In genomic region chr3:38397320-38397719, GRCh38 we compare ENCODE assay signal across 1 cellular context.
TF ChIP-seq lines count a peak whose summit lies in the region.

No MANE protein-coding gene starts in this region.

TF ChIP-seq in HepG2, 621 proteins besides CTCF, POLR2A, EP300 and RAD21 (continued from another document and continues in another):
- TF ChIP-seq LRRFIP1 (CRISPR knock-in tag; conservative IDR thresholded peaks at IDR 0.05) (no peak), TGIF2 (CRISPR knock-in tag; IDR thresholded peaks at IDR 0.05) (no peak; the same call in 1 of the 2 replicates), MNT (IDR thresholded peaks at IDR 0.05) (peak; percentile 26), CEBPB (IDR thresholded peaks at IDR 0.05; ENCODE audit: borderline replicate concordance, low read depth, low read length) (no peak), HMG20B (CRISPR knock-in tag; conservative IDR thresholded peaks at IDR 0.05) (no peak), ZNF782 (CRISPR knock-in tag; IDR thresholded peaks at IDR 0.05; ENCODE audit: borderline replicate concordance) (no peak), ZFY (CRISPR knock-in tag; IDR thresholded peaks at IDR 0.05) (peak; percentile 40; the same call in 1 of the 2 replicates), HIC2 (CRISPR knock-in tag; IDR thresholded peaks at IDR 0.05; ENCODE audit: low read depth) (no peak), SALL1 (CRISPR knock-in tag; IDR thresholded peaks at IDR 0.05) (peak; percentile 74), THAP8 (CRISPR knock-in tag; IDR thresholded peaks at IDR 0.05; ENCODE audit: borderline replicate concordance) (no peak), RBM39 (IDR thresholded peaks at IDR 0.05; ENCODE audit: low read depth, low read length, poor library complexity, severe bottlenecking) (no peak), NFE2L1 (CRISPR knock-in tag; IDR thresholded peaks at IDR 0.05; ENCODE audit: borderline replicate concordance) (no peak), CHCHD3 (CRISPR knock-in tag; IDR thresholded peaks at IDR 0.05) (no peak), ZNF674 (CRISPR knock-in tag; IDR thresholded peaks at IDR 0.05; ENCODE audit: low read depth) (no peak), HNRNPLL (IDR thresholded peaks at IDR 0.05; ENCODE audit: low read depth, low read length, poor library complexity, severe bottlenecking) (no peak), SIN3B (IDR thresholded peaks at IDR 0.05; ENCODE audit: low read length) (no peak), KDM1A (CRISPR knock-in tag; IDR thresholded peaks at IDR 0.05) (no peak), RORA (CRISPR knock-in tag; IDR thresholded peaks at IDR 0.05) (no peak), GPN1 (CRISPR knock-in tag; IDR thresholded peaks at IDR 0.05; ENCODE audit: borderline replicate concordance) (no peak), POGZ (CRISPR knock-in tag; IDR thresholded peaks at IDR 0.05) (0 out of 2 replicates have a peak, but pooled peaks have one; percentile 15), ZNF432 (CRISPR knock-in tag; IDR thresholded peaks at IDR 0.05; ENCODE audit: borderline replicate concordance) (no peak), ZNF670 (CRISPR knock-in tag; IDR thresholded peaks at IDR 0.05; ENCODE audit: borderline replicate concordance) (no peak), ETV5 (CRISPR knock-in tag; IDR thresholded peaks at IDR 0.05; ENCODE audit: borderline replicate concordance) (no peak), TAF15 (IDR thresholded peaks at IDR 0.05; ENCODE audit: low read depth, low read length, poor library complexity, severe bottlenecking) (no peak), ZNF256 (CRISPR knock-in tag; conservative IDR thresholded peaks at IDR 0.05) (no peak), ATF5 (CRISPR knock-in tag; IDR thresholded peaks at IDR 0.05; ENCODE audit: low read depth) (no peak), GMEB2 (CRISPR knock-in tag; IDR thresholded peaks at IDR 0.05; ENCODE audit: low read depth) (no peak), ZNF580 (CRISPR knock-in tag; IDR thresholded peaks at IDR 0.05; ENCODE audit: borderline replicate concordance, low read depth) (peak; percentile 72; the same call in 1 of the 2 replicates), TFAP4 (IDR thresholded peaks at IDR 0.05; ENCODE audit: borderline replicate concordance, low read depth) (no peak), AKAP8 (CRISPR knock-in tag; IDR thresholded peaks at IDR 0.05) (no peak), ZNF335 (CRISPR knock-in tag; IDR thresholded peaks at IDR 0.05) (no peak), ZNF33B (CRISPR knock-in tag; IDR thresholded peaks at IDR 0.05) (no peak), ZSCAN25 (CRISPR knock-in tag; IDR thresholded peaks at IDR 0.05) (no peak), ZNF883 (CRISPR knock-in tag; IDR thresholded peaks at IDR 0.05; ENCODE audit: not compliant biosample characterization) (no peak), ZNF784 (CRISPR knock-in tag; IDR thresholded peaks at IDR 0.05; ENCODE audit: borderline replicate concordance) (no peak), ARID3A (IDR thresholded peaks at IDR 0.05; ENCODE audit: low read depth, low read length) (no peak), ZNF333 (CRISPR knock-in tag; IDR thresholded peaks at IDR 0.05; ENCODE audit: borderline replicate concordance) (no peak), ZFYVE20 (CRISPR knock-in tag; IDR thresholded peaks at IDR 0.05; ENCODE audit: borderline replicate concordance, low read depth) (no peak), ZBTB3 (CRISPR knock-in tag; IDR thresholded peaks at IDR 0.05; ENCODE audit: borderline replicate concordance, low read depth) (no peak), NR2F6 (IDR thresholded peaks at IDR 0.05) (0 out of 2 replicates have a peak, but pooled peaks have one; percentile 13), NR2F6 (CRISPR knock-in tag; IDR thresholded peaks at IDR 0.05) (no peak), CREB1 (IDR thresholded peaks at IDR 0.05) (no peak), CREB1 (CRISPR knock-in tag; IDR thresholded peaks at IDR 0.05) (no peak), HNF4A (CRISPR knock-in tag; IDR thresholded peaks at IDR 0.05) (peak; percentile 63), HOXA9 (CRISPR knock-in tag; IDR thresholded peaks at IDR 0.05; ENCODE audit: borderline replicate concordance) (no peak), IRF9 (CRISPR knock-in tag; IDR thresholded peaks at IDR 0.05; ENCODE audit: borderline replicate concordance) (no peak), GPBP1L1 (CRISPR knock-in tag; IDR thresholded peaks at IDR 0.05) (no peak), ZNF3 (CRISPR knock-in tag; IDR thresholded peaks at IDR 0.05) (no peak), MBD4 (IDR thresholded peaks at IDR 0.05; ENCODE audit: borderline replicate concordance, low read length) (no peak), REL (CRISPR knock-in tag; conservative IDR thresholded peaks at IDR 0.05) (no peak)
